Comparison of ENCODE assay signal across 10 cellular contexts in the genomic region with DNA sequence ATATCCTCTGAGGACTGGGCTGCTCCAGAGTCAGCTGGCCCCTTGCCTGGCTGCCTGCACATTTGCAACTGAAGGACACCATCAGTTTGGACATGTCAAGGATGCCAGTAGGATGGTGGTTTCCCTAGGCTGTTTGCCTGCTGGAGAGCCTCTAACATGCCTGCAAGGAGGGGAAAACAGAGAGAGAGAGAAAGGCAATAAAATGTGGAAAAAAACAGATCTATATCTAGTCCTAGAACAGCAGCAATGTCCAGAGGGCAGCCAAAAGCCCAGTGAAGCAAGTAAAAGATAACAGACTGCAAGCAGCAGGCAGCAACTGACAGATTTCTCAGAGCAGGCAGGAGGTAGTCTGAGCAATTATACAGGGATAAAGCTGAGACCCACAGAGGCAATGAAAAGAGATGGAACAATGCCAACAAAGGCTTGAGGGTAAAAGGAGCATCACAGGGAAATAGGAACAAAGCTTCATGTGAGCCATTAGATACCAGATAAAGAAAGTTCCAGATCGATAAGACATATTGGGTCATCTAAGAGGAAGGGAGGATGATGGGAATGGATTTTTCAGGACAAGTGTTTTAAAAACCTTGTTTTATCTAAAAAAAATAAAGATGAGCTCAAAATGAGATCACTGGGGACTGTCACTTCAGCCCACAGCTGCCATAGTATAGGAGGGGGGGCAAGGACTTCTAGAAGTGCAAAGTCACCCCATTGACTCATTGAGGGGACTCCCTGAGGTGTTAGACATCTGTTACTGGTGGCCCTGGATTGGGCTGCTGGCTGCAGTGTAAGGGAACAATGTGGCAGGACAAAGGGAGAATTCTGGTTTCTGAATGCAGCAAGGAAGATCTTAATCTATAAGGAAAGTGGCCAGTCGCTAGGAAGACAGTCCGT. TPM values are rescaled to one million over a fixed set of nuclear protein-coding genes. Genes with fewer than 3 reads are reported as not detected.
DNase-seq lines count a peak whose midpoint lies in the region; ATAC-seq and TF ChIP-seq lines count a peak whose summit lies in the region.
"Had no signal": no experiment of that assay in that cellular context is flagged by ENCODE, and none has a peak within 500 bp of the region (broad histone marks: within the 10 kb centered on the region; RNA-seq: fewer than 3 reads in every experiment).

No MANE protein-coding gene starts in this region.

- intact Hi-C loops in activated CD8-positive, alpha-beta T cell treated with anti-CD3 and anti-CD28 coated beads for 36 hours (cut with micrococcal nuclease) = no loop called here
- intact Hi-C loops in heart right ventricle (cut with DNase I) = loop anchor here in 2 of 10 donors (5.0 kb wide), 1 partner anchor 36 kb away; no protein-coding TSS in a partner anchor
- intact Hi-C loops in spleen (cut with DNase I; ENCODE audit: low total_unique reads) = no loop called here

- TF ChIP-seq POLR2A in tibial nerve (IDR thresholded peaks at IDR 0.05) = no peak
- no peak for TF ChIP-seq POLR2A in spleen (IDR thresholded peaks at IDR 0.05)

- H3K4me1 Mint-ChIP-seq in activated CD8-positive, alpha-beta T cell treated with anti-CD3 and anti-CD28 coated beads for 36 hours (ENCODE audit: low read depth) = no peaks in the 10 kb centered on the region
- H3K4me1 Mint-ChIP-seq in activated CD8-positive, alpha-beta T cell treated with anti-CD3 and anti-CD28 coated beads, Interleukin-2, amount 10 ng/mL, durations not matched to agents 7 days and 5 days (ENCODE audit: low read depth) = no peaks in the 10 kb centered on the region

- peak; percentile 9 for DNase-seq in activated CD8-positive, alpha-beta T cell treated with anti-CD3 and anti-CD28 coated beads for 36 hours
- DNase-seq in activated CD8-positive, alpha-beta T cell treated with anti-CD3 and anti-CD28 coated beads, Interleukin-2, amount 10 ng/mL, durations not matched to agents 7 days and 5 days = no peak
- DNase-seq in RWPE2 (ENCODE audit: low spot score) = no peak
- DNase-seq in heart right ventricle = peak; percentile 47 to 61
- DNase-seq in tibial nerve (ENCODE audit: low spot score in 2 of 2) = no peak
- DNase-seq in spleen = no peak
- no peak for DNase-seq in OCI-M2 (lab: John Stamatoyannopoulos, UW; ENCODE audit: unreplicated experiment)

- no peak for TF ChIP-seq EP300 in tibial nerve (IDR thresholded peaks at IDR 0.05)

- no peaks in the 10 kb centered on the region for H3K27me3 Mint-ChIP-seq in activated CD8-positive, alpha-beta T cell treated with anti-CD3 and anti-CD28 coated beads for 36 hours
- no peaks in the 10 kb centered on the region for H3K27me3 Mint-ChIP-seq in activated CD8-positive, alpha-beta T cell treated with anti-CD3 and anti-CD28 coated beads, Interleukin-2, amount 10 ng/mL, durations not matched to agents 7 days and 5 days (ENCODE audit: low read depth)
- H3K27me3 Mint-ChIP-seq: stimulated activated naive CD8-positive, alpha-beta T cell treated with anti-CD3 and anti-CD28 coated beads, Interleukin-15, Interleukin-2, amounts not matched to agents 100 ng/mL and 50 ng/mL, for 24 hours had no signal

- no peak overlapping the region for H3K4me3 Mint-ChIP-seq in activated CD8-positive, alpha-beta T cell treated with anti-CD3 and anti-CD28 coated beads for 36 hours
- H3K4me3 Mint-ChIP-seq in activated CD8-positive, alpha-beta T cell treated with anti-CD3 and anti-CD28 coated beads, Interleukin-2, amount 10 ng/mL, durations not matched to agents 7 days and 5 days = no peak overlapping the region
- H3K4me3 Mint-ChIP-seq: stimulated activated naive CD8-positive, alpha-beta T cell treated with anti-CD3 and anti-CD28 coated beads, Interleukin-15, Interleukin-2, amounts not matched to agents 100 ng/mL and 50 ng/mL, for 24 hours had no signal

- H3K36me3 Mint-ChIP-seq in activated CD8-positive, alpha-beta T cell treated with anti-CD3 and anti-CD28 coated beads for 36 hours (ENCODE audit: low read depth) = no peaks in the 10 kb centered on the region
- H3K36me3 Mint-ChIP-seq in activated CD8-positive, alpha-beta T cell treated with anti-CD3 and anti-CD28 coated beads, Interleukin-2, amount 10 ng/mL, durations not matched to agents 7 days and 5 days (ENCODE audit: low read depth) = no peaks in the 10 kb centered on the region

- H3K9me3 Mint-ChIP-seq in activated CD8-positive, alpha-beta T cell treated with anti-CD3 and anti-CD28 coated beads for 36 hours = no peaks in the 10 kb centered on the region
- H3K9me3 Mint-ChIP-seq in activated CD8-positive, alpha-beta T cell treated with anti-CD3 and anti-CD28 coated beads, Interleukin-2, amount 10 ng/mL, durations not matched to agents 7 days and 5 days (ENCODE audit: insufficient read depth) = no peaks in the 10 kb centered on the region
- H3K9me3 Mint-ChIP-seq: stimulated activated naive CD8-positive, alpha-beta T cell treated with anti-CD3 and anti-CD28 coated beads, Interleukin-15, Interleukin-2, amounts not matched to agents 100 ng/mL and 50 ng/mL, for 24 hours had no signal

- 39 to 41% methylated on average over 3 of the region's 3 CpGs for WGBS in heart right ventricle, 2 donors
- 69 to 70% methylated on average over 3 of the region's 3 CpGs for WGBS in tibial nerve, 2 donors
- WGBS in spleen, 5 donors = 64 to 84% (median 76%) methylated on average over 3 of the region's 3 CpGs

- peaks cover 7% of the 10 kb centered on the region for H3K4me1 ChIP-seq in RWPE2 (ENCODE audit: insufficient read depth, poor library complexity, severe bottlenecking)
- peaks cover 8 to 40% (median 26%) of the 10 kb centered on the region in 9 donors for H3K4me1 ChIP-seq in heart right ventricle
- peaks cover 0 to 31% (median 15%) of the 10 kb centered on the region in 4 donors for H3K4me1 ChIP-seq in tibial nerve
- peaks cover 6 to 16% (median 12%) of the 10 kb centered on the region in 6 donors for H3K4me1 ChIP-seq in spleen

- TF ChIP-seq CTCF in activated CD8-positive, alpha-beta T cell treated with anti-CD3 and anti-CD28 coated beads for 36 hours (IDR thresholded peaks at IDR 0.05) = no peak
- TF ChIP-seq CTCF in RWPE2 (IDR thresholded peaks at IDR 0.05; ENCODE audit: poor library complexity, severe bottlenecking) (no peak), heart right ventricle (IDR thresholded peaks at IDR 0.05) (no peak), tibial nerve (IDR thresholded peaks at IDR 0.05) (no peak), spleen (IDR thresholded peaks at IDR 0.05 in 8 of 11, conservative IDR thresholded peaks at IDR 0.05 in 3 of 11) (no peak)

- no peak overlapping the region for H3K27ac Mint-ChIP-seq in activated CD8-positive, alpha-beta T cell treated with anti-CD3 and anti-CD28 coated beads for 36 hours
- H3K27ac Mint-ChIP-seq in activated CD8-positive, alpha-beta T cell treated with anti-CD3 and anti-CD28 coated beads, Interleukin-2, amount 10 ng/mL, durations not matched to agents 7 days and 5 days = no peak overlapping the region
- H3K27ac Mint-ChIP-seq: stimulated activated naive CD8-positive, alpha-beta T cell treated with anti-CD3 and anti-CD28 coated beads, Interleukin-15, Interleukin-2, amounts not matched to agents 100 ng/mL and 50 ng/mL, for 24 hours had no signal

- H3K4me3 ChIP-seq in RWPE2 (ENCODE audit: severe bottlenecking) (no peak overlapping the region), heart right ventricle (no peak overlapping the region), tibial nerve (no peak overlapping the region), spleen (no peak overlapping the region)

- H3K27ac ChIP-seq in RWPE2 (ENCODE audit: poor library complexity, severe bottlenecking) (no peak overlapping the region), heart right ventricle (peak overlapping the region in 9 of 10 donors; percentile 8 to 75 (median 49)), tibial nerve (peak overlapping the region; percentile 14 to 68 (median 42)), spleen (no peak overlapping the region)

- no peaks in the 10 kb centered on the region for H3K27me3 ChIP-seq in RWPE2 (ENCODE audit: insufficient read depth, poor library complexity, severe bottlenecking)
- no peaks in the 10 kb centered on the region for H3K27me3 ChIP-seq in heart right ventricle
- H3K27me3 ChIP-seq in tibial nerve = no peaks in the 10 kb centered on the region
- H3K27me3 ChIP-seq in spleen (replicated peaks in 1 of 7) = no peaks in the 10 kb centered on the region

- CTCF ChIA-PET in activated CD8-positive, alpha-beta T cell treated with anti-CD3 and anti-CD28 coated beads for 36 hours (lab: Charles Lee) = interaction anchor here (2.1 kb wide), 1 partner anchor 114 kb away, joined by 10 read pairs; no protein-coding TSS in a partner anchor
- CTCF ChIA-PET in activated CD8-positive, alpha-beta T cell treated with anti-CD3 and anti-CD28 coated beads, Interleukin-2, amount 10 ng/mL, durations not matched to agents 7 days and 5 days (lab: Charles Lee) = no interaction called here

- POLR2A ChIA-PET in activated CD8-positive, alpha-beta T cell treated with anti-CD3 and anti-CD28 coated beads for 36 hours (lab: Charles Lee) = no interaction called here
- POLR2A ChIA-PET in activated CD8-positive, alpha-beta T cell treated with anti-CD3 and anti-CD28 coated beads, Interleukin-2, amount 10 ng/mL, durations not matched to agents 7 days and 5 days (lab: Charles Lee) = interaction anchor here (1.0 kb wide), 1 partner anchor 84 kb away, joined by 3 read pairs; no protein-coding TSS in a partner anchor

- peak; percentile 68 for ATAC-seq in activated CD8-positive, alpha-beta T cell treated with anti-CD3 and anti-CD28 coated beads for 36 hours
- ATAC-seq in activated CD8-positive, alpha-beta T cell treated with anti-CD3 and anti-CD28 coated beads, Interleukin-2, amount 10 ng/mL, durations not matched to agents 7 days and 5 days = no peak
- ATAC-seq in RWPE2 (ENCODE audit: low read depth) (0 out of 3 replicates have a peak, but pooled peaks have one; percentile 19), heart right ventricle (peak; percentile 32 to 74 (median 60)), GM21515 (IDR thresholded peaks at IDR 0.05; ENCODE audit: unreplicated experiment) (no peak)

- H3K36me3 ChIP-seq in RWPE2 (ENCODE audit: low read depth) = no peaks in the 10 kb centered on the region
- no peaks in the 10 kb centered on the region for H3K36me3 ChIP-seq in heart right ventricle
- H3K36me3 ChIP-seq in tibial nerve = no peaks in the 10 kb centered on the region
- no peaks in the 10 kb centered on the region for H3K36me3 ChIP-seq in spleen

- no peaks in the 10 kb centered on the region for H3K9me3 ChIP-seq in RWPE2 (ENCODE audit: severe bottlenecking)
- H3K9me3 ChIP-seq in heart right ventricle = no peaks in the 10 kb centered on the region
- H3K9me3 ChIP-seq in tibial nerve = no peaks in the 10 kb centered on the region
- H3K9me3 ChIP-seq in spleen = no peaks in the 10 kb centered on the region
- H3K9me3 ChIP-seq: Caco-2 had no signal

RNA-seq across cellular contexts. Expression of gene GADD45A, which starts 38.6 kb away (rescaled TPM):
- total RNA-seq in activated CD8-positive, alpha-beta T cell treated with anti-CD3 and anti-CD28 coated beads for 36 hours = 10 to 100 TPM; 33.5 to 34.3 TPM
- 10 to 100 TPM; 17.9 to 21.7 TPM for total RNA-seq in activated CD8-positive, alpha-beta T cell treated with anti-CD3 and anti-CD28 coated beads, Interleukin-2, amount 10 ng/mL, durations not matched to agents 7 days and 5 days
- 100 to 1,000 TPM in 4 of 10 donors, 10 to 100 TPM in 6; 26.2 to 148 (median 72.7) TPM for total RNA-seq in heart right ventricle
- polyA plus RNA-seq in heart right ventricle = 10 to 100 TPM; 40.6 to 41.4 TPM
- total RNA-seq in tibial nerve = 10 to 100 TPM; 53.1 to 95.4 (median 72.9) TPM
- total RNA-seq in spleen = 10 to 100 TPM; 19.7 to 63.7 (median 31.7) TPM
- 10 to 100 TPM; 17.5 to 19.9 (median 18.9) TPM for polyA plus RNA-seq in spleen

Comparison
In these comparisons a context has a peak if more than half of its experiments do, and no peak if none do; other contexts are left out.
1. ATAC-seq: peak in activated CD8-positive, alpha-beta T cell treated with anti-CD3 and anti-CD28 coated beads for 36 hours (single experiment), RWPE2 (single experiment) and heart right ventricle (8 of 8); none in activated CD8-positive, alpha-beta T cell treated with anti-CD3 and anti-CD28 coated beads, Interleukin-2, amount 10 ng/mL, durations not matched to agents 7 days and 5 days (single experiment) and GM21515 (single experiment).
2. DNase-seq: peak in activated CD8-positive, alpha-beta T cell treated with anti-CD3 and anti-CD28 coated beads for 36 hours (single experiment) and heart right ventricle (2 of 2); none in activated CD8-positive, alpha-beta T cell treated with anti-CD3 and anti-CD28 coated beads, Interleukin-2, amount 10 ng/mL, durations not matched to agents 7 days and 5 days (single experiment), RWPE2 (single experiment), tibial nerve (0 of 2), spleen (single experiment) and OCI-M2 (single experiment).
3. H3K27ac ChIP-seq: peak in heart right ventricle (9 of 10) and tibial nerve (4 of 4); none in RWPE2 (single experiment) and spleen (0 of 8).